ENCODE assay signal across 26 cellular contexts in genomic region chr12:3348055-3348454, GRCh38.
"Had no signal": no experiment of that assay in that cellular context is flagged by ENCODE, and none has a peak within 500 bp of the region (broad histone marks: within the 10 kb centered on the region; RNA-seq: fewer than 3 reads in every experiment).

No MANE protein-coding gene starts in this region.

- H3K27me3 Mint-ChIP-seq: stimulated activated naive CD8-positive, alpha-beta T cell treated with anti-CD3 and anti-CD28 coated beads, Interleukin-15, Interleukin-2, amounts not matched to agents 100 ng/mL and 50 ng/mL, for 24 hours had no signal

- H3K27ac Mint-ChIP-seq: naive thymus-derived CD8-positive, alpha-beta T cell; stimulated activated effector memory CD8-positive, alpha-beta T cell treated with anti-CD3 and anti-CD28 coated beads, Interleukin-12 subunit alpha, Interleukin-12 subunit beta, amount 100 ng/mL, for 72 hours; stimulated activated naive CD8-positive, alpha-beta T cell treated with anti-CD3 and anti-CD28 coated beads, Interleukin-15, Interleukin-2, amounts not matched to agents 100 ng/mL and 50 ng/mL, for 24 hours had no signal

- H3K4me1 Mint-ChIP-seq: naive thymus-derived CD8-positive, alpha-beta T cell; stimulated activated effector memory CD8-positive, alpha-beta T cell treated with anti-CD3 and anti-CD28 coated beads, Interleukin-12 subunit alpha, Interleukin-12 subunit beta, amount 100 ng/mL, for 72 hours had no signal

- ATAC-seq: left cardiac atrium; left lobe of liver; lower lobe of right lung; naive thymus-derived CD8-positive, alpha-beta T cell; right cardiac atrium; stimulated activated effector memory CD8-positive, alpha-beta T cell treated with anti-CD3 and anti-CD28 coated beads, Interleukin-12 subunit alpha, Interleukin-12 subunit beta, amount 100 ng/mL, for 72 hours; upper lobe of right lung had no signal

- DNase-seq: hippocampal formation; kidney glomerular epithelial cell; left cardiac atrium; lower lobe of right lung; mammary epithelial cell; mesenchymal stem cell; nucleus accumbens; pancreas; posterior cingulate gyrus; retina; right cardiac atrium; sigmoid colon; small intestine; spleen; stimulated activated CD4-positive, alpha-beta T cell treated with anti-CD3 and anti-CD28 coated beads, Interleukin-4, amount 100 ng/mL, for 24 hours; stimulated activated naive CD4-positive, alpha-beta T cell; trophoblast cell; upper lobe of right lung had no signal

- H3K4me3 ChIP-seq: lower lobe of right lung, pancreas, prostate gland, sigmoid colon, spleen, suprapubic skin, thoracic aorta, tibial artery, upper lobe of right lung had no signal

- H3K9me3 ChIP-seq: lower lobe of right lung, pancreas, prostate gland, sigmoid colon, spleen, suprapubic skin, thoracic aorta, tibial artery, upper lobe of right lung had no signal

- H3K9me3 Mint-ChIP-seq: naive thymus-derived CD8-positive, alpha-beta T cell; stimulated activated effector memory CD8-positive, alpha-beta T cell treated with anti-CD3 and anti-CD28 coated beads, Interleukin-12 subunit alpha, Interleukin-12 subunit beta, amount 100 ng/mL, for 72 hours; stimulated activated naive CD8-positive, alpha-beta T cell treated with anti-CD3 and anti-CD28 coated beads, Interleukin-15, Interleukin-2, amounts not matched to agents 100 ng/mL and 50 ng/mL, for 24 hours had no signal

- H3K27ac ChIP-seq: lower lobe of right lung, pancreas, prostate gland, sigmoid colon, spleen, suprapubic skin, thoracic aorta, tibial artery, upper lobe of right lung had no signal

- H3K36me3 ChIP-seq: lower lobe of right lung, pancreas, prostate gland, sigmoid colon, spleen, suprapubic skin, thoracic aorta, tibial artery, upper lobe of right lung had no signal

- H3K4me3 Mint-ChIP-seq: naive thymus-derived CD8-positive, alpha-beta T cell; stimulated activated effector memory CD8-positive, alpha-beta T cell treated with anti-CD3 and anti-CD28 coated beads, Interleukin-12 subunit alpha, Interleukin-12 subunit beta, amount 100 ng/mL, for 72 hours; stimulated activated naive CD8-positive, alpha-beta T cell treated with anti-CD3 and anti-CD28 coated beads, Interleukin-15, Interleukin-2, amounts not matched to agents 100 ng/mL and 50 ng/mL, for 24 hours had no signal

- H3K36me3 Mint-ChIP-seq: naive thymus-derived CD8-positive, alpha-beta T cell; stimulated activated effector memory CD8-positive, alpha-beta T cell treated with anti-CD3 and anti-CD28 coated beads, Interleukin-12 subunit alpha, Interleukin-12 subunit beta, amount 100 ng/mL, for 72 hours had no signal
